ENCODE assay signal across 27 cellular contexts in the genomic region with DNA sequence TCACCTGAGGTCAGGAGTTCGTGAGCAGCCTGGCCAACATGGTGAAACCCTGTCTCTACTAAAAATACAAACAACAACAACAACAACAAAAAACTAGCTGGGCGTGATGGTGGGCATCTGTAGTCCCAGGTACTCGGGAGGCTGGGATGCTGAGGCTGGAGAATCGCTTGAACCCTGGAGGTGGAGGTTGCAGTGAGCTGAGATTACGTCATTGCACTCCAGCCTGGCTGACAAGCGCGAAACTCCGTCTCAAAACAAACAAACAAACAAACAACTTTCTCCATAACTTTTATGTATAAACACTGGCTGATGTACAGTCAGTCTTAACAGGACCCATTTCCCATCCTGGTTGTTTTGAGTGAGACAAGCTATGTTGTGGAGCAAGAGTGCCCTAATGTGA. TPM values are rescaled to one million over a fixed set of nuclear protein-coding genes. Genes with fewer than 3 reads are reported as not detected.
DNase-seq lines count a peak whose midpoint lies in the region; TF ChIP-seq lines count a peak whose summit lies in the region.
"Had no signal": no experiment of that assay in that cellular context is flagged by ENCODE, and none has a peak within 500 bp of the region (broad histone marks: within the 10 kb centered on the region; RNA-seq: fewer than 3 reads in every experiment).

No MANE protein-coding gene starts in this region.

- H3K4me3 ChIP-seq in coronary artery (no peak overlapping the region), neutrophil (ENCODE audit: low read depth in 1 of 2, low read length in 1 of 2) (no peak overlapping the region)
- H3K4me3 ChIP-seq: BLaER1 treated with 17β-estradiol and CSF1 and Interleukin-3, amounts not matched to agents 10 nM and 100 nM; GM12878 had no signal

- no peaks in the 10 kb centered on the region for H3K36me3 ChIP-seq in neutrophil
- H3K36me3 ChIP-seq: BLaER1 treated with 17β-estradiol and CSF1 and Interleukin-3, amounts not matched to agents 10 nM and 100 nM had no signal

- H3K27ac ChIP-seq in C4-2B, result peak overlapping the region; percentile 52; the same call in 1 of the 2 replicates
- peak overlapping the region; percentile 90 for H3K27ac ChIP-seq in VCaP
- no peak overlapping the region for H3K27ac ChIP-seq in coronary artery
- peak overlapping the region; percentile 37 for H3K27ac ChIP-seq in neutrophil
- H3K27ac ChIP-seq: BLaER1 treated with 17β-estradiol and CSF1 and Interleukin-3, amounts not matched to agents 10 nM and 100 nM had no signal

- peaks cover 18 to 22% of the 10 kb centered on the region in 2 experiments for H3K4me1 ChIP-seq in neutrophil (ENCODE audit: control insufficient read depth in 1 of 2, insufficient read depth in 1 of 2, low read depth in 1 of 2, low read length in 1 of 2)

- H3K9me3 ChIP-seq in neutrophil, result no peaks in the 10 kb centered on the region
- H3K9me3 ChIP-seq: BLaER1 treated with 17β-estradiol and CSF1 and Interleukin-3, amounts not matched to agents 10 nM and 100 nM had no signal

- H3K27me3 ChIP-seq in neutrophil, result no peaks in the 10 kb centered on the region
- H3K27me3 ChIP-seq: BLaER1 treated with 17β-estradiol and CSF1 and Interleukin-3, amounts not matched to agents 10 nM and 100 nM had no signal

- DNase-seq in coronary artery (ENCODE audit: low spot score) (peak; percentile 21), Ammon's horn (ENCODE audit: low spot score) (no peak), GM19240 (ENCODE audit: insufficient read length, low spot score) (no peak), H4 (ENCODE audit: low spot score) (no peak)
- no peak for DNase-seq in stimulated activated CD4-positive, alpha-beta T cell treated with anti-CD3 and anti-CD28 coated beads, Interleukin-2, amount 100 ng/mL, for 24 hours
- DNase-seq: 8988T; ACHN; CD4-positive, alpha-beta memory T cell; CD4-positive, CD25-positive, alpha-beta regulatory T cell; CD8-positive, alpha-beta memory T cell; COR-L47; DMS 273 treated with DMSO at 0.1 percent for 48 hours; DMS153; DMS53; DMS79; DND-41; EL; GDM1 had no signal

- TF ChIP-seq CTCF in C4-2B (conservative IDR thresholded peaks at IDR 0.05), result no peak
- no peak for TF ChIP-seq CTCF in VCaP (conservative IDR thresholded peaks at IDR 0.05)
- TF ChIP-seq CTCF in coronary artery (IDR thresholded peaks at IDR 0.05), result no peak
- TF ChIP-seq CTCF in neutrophil (IDR thresholded peaks at IDR 0.05), result no peak

RNA-seq across cellular contexts. Expression of gene CYP4F8, which starts 5.8 kb away (rescaled TPM):
- not detected in 2 replicates for total RNA-seq in H4 (2014; rRNA removed; shearing (Covaris generic))
- total RNA-seq: A673; B cell; CD4-positive, alpha-beta memory T cell; CD4-positive, CD25-positive, alpha-beta regulatory T cell; CD8-positive, alpha-beta memory T cell; Daoy; G401; GM12878 had no signal

RNA-seq across cellular contexts. Expression of gene CYP4F3, which starts 31.4 kb away (rescaled TPM):
- total RNA-seq in H4 (2014; rRNA removed; shearing (Covaris generic)), result 0.08 and 0.17 TPM in 2 replicates
- total RNA-seq: A673; B cell; CD4-positive, alpha-beta memory T cell; CD4-positive, CD25-positive, alpha-beta regulatory T cell; Daoy; G401 had no signal

Comparison
In these comparisons a context has a peak if more than half of its experiments do, and no peak if none do; other contexts are left out.
1. H3K27ac ChIP-seq: peak in C4-2B (single experiment), VCaP (single experiment) and neutrophil (single experiment); none in coronary artery (0 of 2).